Comparison of ENCODE assay signal across 8 cellular contexts in genomic region chr9:127979333-127980055, GRCh38. TPM values are rescaled to one million over a fixed set of nuclear protein-coding genes. Genes with fewer than 3 reads are reported as not detected.
DNase-seq lines count a peak whose midpoint lies in the region; ATAC-seq and TF ChIP-seq lines count a peak whose summit lies in the region.

No MANE protein-coding gene starts in this region.

- H3K4me3 Mint-ChIP-seq in CD8-positive, alpha-beta memory T cell = peak overlapping the region; percentile 95 to 99 (median 97)
- H3K4me3 Mint-ChIP-seq in stimulated activated memory B cell treated with anti-CD40 and anti-IgM and Interleukin-4, amounts not matched to agents 10 μg/mL and 1 μg/mL and 100 μg/mL, for 72 hours = peak overlapping the region; percentile 99

- H3K27ac ChIP-seq in CD8-positive, alpha-beta memory T cell (ENCODE audit: low read depth, low read length) = peak overlapping the region; percentile 68
- 0 out of 2 replicates have a peak overlapping the region, but pooled peaks have one; percentile 39 for H3K27ac ChIP-seq in PC-9

- peak overlapping the region; percentile 87 for H3K4me2 ChIP-seq in PC-9

- H3K27ac Mint-ChIP-seq in CD8-positive, alpha-beta memory T cell = peak overlapping the region; percentile 69 to 99 (median 92)
- H3K27ac Mint-ChIP-seq in stimulated activated memory B cell treated with anti-CD40 and anti-IgM and Interleukin-4, amounts not matched to agents 10 μg/mL and 1 μg/mL and 100 μg/mL, for 72 hours = peak overlapping the region; percentile 94

- H4K20me1 ChIP-seq in PC-9 (ENCODE audit: insufficient read depth) = peaks cover 54% of the 10 kb centered on the region

- no peaks in the 10 kb centered on the region for H3K27me3 ChIP-seq in CD8-positive, alpha-beta memory T cell (ENCODE audit: insufficient read depth, low read length, poor library complexity, severe bottlenecking)
- no peaks in the 10 kb centered on the region for H3K27me3 ChIP-seq in PC-9 (ENCODE audit: insufficient read depth, low read depth)

- CTCF ChIA-PET in CD8-positive, alpha-beta memory T cell (lab: Charles Lee) = interaction anchor here (1.0 to 13.0 kb wide), 8 partner anchors 9 to 138 kb away, joined by 3 to 186 read pairs (median 8); no protein-coding TSS in a partner anchor
- CTCF ChIA-PET in PC-9 (lab: Charles Lee) = interaction anchor here (0.7 to 1.1 kb wide), 2 partner anchors 24 to 36 kb away, joined by 3 read pairs; no protein-coding TSS in a partner anchor

- POLR2A ChIA-PET in CD8-positive, alpha-beta memory T cell (lab: Charles Lee) = interaction anchor here (1.0 to 3.6 kb wide), 7 partner anchors 8 to 88 kb away, joined by 3 to 29 read pairs (median 4); partner anchors contain the start of genes NAIF1 and SLC25A25
- POLR2A ChIA-PET in PC-9 (lab: Charles Lee; ENCODE audit: unreplicated experiment) = interaction anchor here (0.6 to 1.8 kb wide), 7 partner anchors 7 to 77 kb away, joined by 3 to 14 read pairs (median 4); no protein-coding TSS in a partner anchor

- no peaks in the 10 kb centered on the region for H3K9me3 ChIP-seq in CD8-positive, alpha-beta memory T cell (ENCODE audit: low read length)
- H3K9me3 ChIP-seq in PC-9 (ENCODE audit: insufficient read depth, low read depth) = no peaks in the 10 kb centered on the region

- DNase-seq in CD8-positive, alpha-beta memory T cell = peak in 4 of 5 donors; percentile 29 to 60 (median 34)
- DNase-seq in PC-9 (peak in 1 of 2 experiments; percentile 58), cerebellum (ENCODE audit: low spot score) (peak; percentile 50), left colon (peak; percentile 72 to 73), NCI-H1930 (lab: John Stamatoyannopoulos, UW) (no peak)

- peaks cover 57% of the 10 kb centered on the region for H3K4me1 ChIP-seq in CD8-positive, alpha-beta memory T cell (ENCODE audit: insufficient read depth, low read length)
- peaks cover 55% of the 10 kb centered on the region for H3K4me1 ChIP-seq in PC-9 (replicated peaks; ENCODE audit: insufficient read depth)

- H3F3A ChIP-seq in PC-9 (ENCODE audit: insufficient read depth, low read depth) = peaks cover 19% of the 10 kb centered on the region

- ATAC-seq in GM19324 (IDR thresholded peaks at IDR 0.05; ENCODE audit: low FRiP score, unreplicated experiment) (peak; percentile 13), left colon (peak; percentile 23), HG03280 (IDR thresholded peaks at IDR 0.05; ENCODE audit: unreplicated experiment) (no peak)
- ATAC-seq in stimulated activated memory B cell treated with anti-CD40 and anti-IgM and Interleukin-4, amounts not matched to agents 10 μg/mL and 1 μg/mL and 100 μg/mL, for 72 hours = peak; percentile 44

- peaks cover 58% of the 10 kb centered on the region for H3K79me2 ChIP-seq in PC-9 (ENCODE audit: low read depth)

- H3K27me3 Mint-ChIP-seq in CD8-positive, alpha-beta memory T cell = no peaks in the 10 kb centered on the region
- H3K27me3 Mint-ChIP-seq in stimulated activated memory B cell treated with anti-CD40 and anti-IgM and Interleukin-4, amounts not matched to agents 10 μg/mL and 1 μg/mL and 100 μg/mL, for 72 hours = no peaks in the 10 kb centered on the region

- H3K36me3 Mint-ChIP-seq in CD8-positive, alpha-beta memory T cell = peaks cover 0 to 53% (median 3%) of the 10 kb centered on the region in 3 donors
- H3K36me3 Mint-ChIP-seq in stimulated activated memory B cell treated with anti-CD40 and anti-IgM and Interleukin-4, amounts not matched to agents 10 μg/mL and 1 μg/mL and 100 μg/mL, for 72 hours = peaks cover 27% of the 10 kb centered on the region

- peak overlapping the region; percentile 98 for H3K4me3 ChIP-seq in CD8-positive, alpha-beta memory T cell (ENCODE audit: low read length)
- H3K4me3 ChIP-seq in PC-9 = peak overlapping the region; percentile 82

- H3K36me3 ChIP-seq in CD8-positive, alpha-beta memory T cell (ENCODE audit: insufficient read depth, low read length) = peaks cover 12% of the 10 kb centered on the region
- peaks cover 5% of the 10 kb centered on the region; the same call in 1 of the 2 replicates for H3K36me3 ChIP-seq in PC-9 (ENCODE audit: low read depth)

- H2AFZ ChIP-seq in PC-9 = no peak overlapping the region

- no peaks in the 10 kb centered on the region for H3K9me2 ChIP-seq in PC-9 (ENCODE audit: insufficient read depth)

- peaks cover 48 to 62% (median 56%) of the 10 kb centered on the region in 3 donors for H3K4me1 Mint-ChIP-seq in CD8-positive, alpha-beta memory T cell
- peaks cover 76% of the 10 kb centered on the region for H3K4me1 Mint-ChIP-seq in stimulated activated memory B cell treated with anti-CD40 and anti-IgM and Interleukin-4, amounts not matched to agents 10 μg/mL and 1 μg/mL and 100 μg/mL, for 72 hours

- no TSS peak for BruUV-seq in PC-9 (replicated peaks; lab: Mats Ljungman, UMichigan)

- H3K9me3 Mint-ChIP-seq in CD8-positive, alpha-beta memory T cell = no peaks in the 10 kb centered on the region
- H3K9me3 Mint-ChIP-seq in stimulated activated memory B cell treated with anti-CD40 and anti-IgM and Interleukin-4, amounts not matched to agents 10 μg/mL and 1 μg/mL and 100 μg/mL, for 72 hours = no peaks in the 10 kb centered on the region

- intact Hi-C loops in PC-9 (cut with micrococcal nuclease; ENCODE audit: unreplicated experiment) (loop anchor here (1.0 to 2.0 kb wide), 3 partner anchors 24 to 36 kb away; no protein-coding TSS in a partner anchor), left colon (cut with DNase I, micrococcal nuclease) (no loop called here)

- TF ChIP-seq CTCF in PC-9 (conservative IDR thresholded peaks at IDR 0.05) = no peak

RNA-seq across cellular contexts. Expression of gene EEIG1, which starts 1.3 kb away (rescaled TPM):
- total RNA-seq in CD8-positive, alpha-beta memory T cell = 10 to 100 TPM; 82.2 to 93.3 TPM
- polyA plus RNA-seq in CD8-positive, alpha-beta memory T cell = 167 TPM
- 176 and 208 TPM in 2 replicates for total RNA-seq in PC-9 (2021)
- total RNA-seq in cerebellum = 6.6 TPM
- 100 to 1,000 TPM; 157 to 175 TPM for total RNA-seq in left colon

RNA-seq across cellular contexts. Expression of gene DPM2, which starts 41.8 kb away (rescaled TPM):
- total RNA-seq in CD8-positive, alpha-beta memory T cell = 10 to 100 TPM; 73.8 to 75.5 TPM
- polyA plus RNA-seq in CD8-positive, alpha-beta memory T cell = 52.2 TPM
- 65.5 and 79.4 TPM in 2 replicates for total RNA-seq in PC-9 (2021)
- 11.0 TPM for total RNA-seq in cerebellum
- total RNA-seq in left colon = 10 to 100 TPM; 25.1 to 28.6 TPM

RNA-seq across cellular contexts. Expression of gene PIP5KL1, which starts 48.9 kb away (rescaled TPM):
- total RNA-seq in CD8-positive, alpha-beta memory T cell = 1 to 10 TPM; 1.4 to 2.5 TPM
- polyA plus RNA-seq in CD8-positive, alpha-beta memory T cell = 0.89 TPM
- total RNA-seq in PC-9 (2021) (21.9 and 22.5 TPM in 2 replicates), cerebellum (3.5 TPM), left colon (1 to 10 TPM; 1.3 to 1.9 TPM)

Comparison
In these comparisons a context has a peak if more than half of its experiments do, and no peak if none do; other contexts are left out.
1. DNase-seq: peak in CD8-positive, alpha-beta memory T cell (4 of 5), cerebellum (single experiment) and left colon (2 of 2); none in NCI-H1930 (0 of 2).
2. RNA of gene EEIG1, which starts 1.3 kb away (total RNA-seq): 176 to 208 TPM in PC-9, 157 to 175 TPM in left colon and 82.2 to 93.3 TPM in CD8-positive, alpha-beta memory T cell; 6.6 TPM in cerebellum (single experiment); every median in the first group is over 10 times any median in the second.